Comparison of ENCODE assay signal across 8 cellular contexts in genomic region chr3:125836141-125836551, GRCh38.
DNase-seq lines count a peak whose midpoint lies in the region; ATAC-seq and TF ChIP-seq lines count a peak whose summit lies in the region.
"Not testable (repeated sequence)": the region's sequence is repeated elsewhere in the genome, so short reads cannot be mapped to it uniquely, and the experiment has no call there.

No MANE protein-coding gene starts in this region.

- peak overlapping the region; percentile 50 for H3K4me2 ChIP-seq in hepatocyte
- H3K4me2 ChIP-seq in neural progenitor cell: peak overlapping the region; percentile 55

- not testable (repeated sequence) for ATAC-seq in activated T-cell treated with anti-CD3 and anti-CD28 coated beads, Interleukin-2, amount 50 U/mL, for 72 hours (replicated peaks in 1 of 2)

- intact Hi-C loops in thyroid gland (cut with DNase I): not testable (repeated sequence)

- H3K36me3 ChIP-seq in duodenal mucosa (ENCODE audit: control insufficient read depth in 1 of 2, insufficient read depth in 2 of 2, low read length in 2 of 2); hepatocyte (replicated peaks; ENCODE audit: insufficient read depth, low read depth); neural progenitor cell; thyroid gland: not testable (repeated sequence)

- WGBS in hepatocyte (ENCODE audit: low lambda C conversion rate, missing lambda C conversion rate): 24% methylated on average over 11 of the region's 11 CpGs
- 18 to 20% methylated on average over 11 of the region's 11 CpGs for WGBS in thyroid gland, 2 donors

- not testable (repeated sequence) for H4K20me1 ChIP-seq in hepatocyte (ENCODE audit: insufficient read depth, poor library complexity, severe bottlenecking); neural progenitor cell (ENCODE audit: low read depth)

- not testable (repeated sequence) for H3K9me3 Mint-ChIP-seq in T-helper 2 cell treated with Interferon-gamma antibody and Interleukin-4, amounts not matched to agents 5 μg/mL and 100 μg/mL, for 36 hours; activated T-cell treated with anti-CD3 and anti-CD28 coated beads, Interleukin-2, amount 50 U/mL, for 72 hours; neural progenitor cell

- H3K4me3 ChIP-seq in GM12865 (ENCODE audit: low read depth, low read length) (peak overlapping the region; percentile 26), duodenal mucosa (ENCODE audit: low read depth in 1 of 2, low read length in 2 of 2) (peak overlapping the region; percentile 50 to 55)
- H3K4me3 ChIP-seq in hepatocyte; neural progenitor cell; thyroid gland (replicated peaks in 1 of 3): not testable (repeated sequence)

- H3K4me1 Mint-ChIP-seq in T-helper 2 cell treated with Interferon-gamma antibody and Interleukin-4, amounts not matched to agents 5 μg/mL and 100 μg/mL, for 36 hours (ENCODE audit: low read depth): not testable (repeated sequence)
- H3K4me1 Mint-ChIP-seq in activated T-cell treated with anti-CD3 and anti-CD28 coated beads, Interleukin-2, amount 50 U/mL, for 72 hours (ENCODE audit: low read depth): peaks cover 14% of the 10 kb centered on the region
- H3K4me1 Mint-ChIP-seq in neural progenitor cell: peaks cover 50% of the 10 kb centered on the region

- H3K4me3 Mint-ChIP-seq in T-helper 2 cell treated with Interferon-gamma antibody and Interleukin-4, amounts not matched to agents 5 μg/mL and 100 μg/mL, for 36 hours: not testable (repeated sequence)
- peak overlapping the region; percentile 43 to 87 for H3K4me3 Mint-ChIP-seq in activated T-cell treated with anti-CD3 and anti-CD28 coated beads, Interleukin-2, amount 50 U/mL, for 72 hours
- H3K4me3 Mint-ChIP-seq in neural progenitor cell: peak overlapping the region; percentile 8

- H3K27me3 ChIP-seq in duodenal mucosa (ENCODE audit: control insufficient read depth in 1 of 2, insufficient read depth in 2 of 2, low read length in 2 of 2); hepatocyte; neural progenitor cell; thyroid gland: not testable (repeated sequence)

- H3K9me2 ChIP-seq in hepatocyte (replicated peaks; ENCODE audit: insufficient read depth): not testable (repeated sequence)

- H3K9me3 ChIP-seq in duodenal mucosa (ENCODE audit: control insufficient read depth in 1 of 2, low read length in 2 of 2); hepatocyte (ENCODE audit: low read depth); neural progenitor cell (ENCODE audit: low read depth); thyroid gland: not testable (repeated sequence)

- H3F3A ChIP-seq in neural progenitor cell (ENCODE audit: low read depth): not testable (repeated sequence)

- H3K9ac ChIP-seq in duodenal mucosa (ENCODE audit: low read depth in 1 of 2, low read length in 2 of 2); neural progenitor cell: not testable (repeated sequence)

- H3K79me2 ChIP-seq in hepatocyte; neural progenitor cell (ENCODE audit: low read depth): not testable (repeated sequence)

- TF ChIP-seq POLR2A in thyroid gland (IDR thresholded peaks at IDR 0.05): not testable (repeated sequence)

- H3K27me3 Mint-ChIP-seq in T-helper 2 cell treated with Interferon-gamma antibody and Interleukin-4, amounts not matched to agents 5 μg/mL and 100 μg/mL, for 36 hours (ENCODE audit: low read depth); activated T-cell treated with anti-CD3 and anti-CD28 coated beads, Interleukin-2, amount 50 U/mL, for 72 hours (ENCODE audit: low read depth); neural progenitor cell (ENCODE audit: insufficient read depth, low read depth): not testable (repeated sequence)

- H3K27ac Mint-ChIP-seq in T-helper 2 cell treated with Interferon-gamma antibody and Interleukin-4, amounts not matched to agents 5 μg/mL and 100 μg/mL, for 36 hours: not testable (repeated sequence)
- peak overlapping the region; percentile 29 for H3K27ac Mint-ChIP-seq in activated T-cell treated with anti-CD3 and anti-CD28 coated beads, Interleukin-2, amount 50 U/mL, for 72 hours
- H3K27ac Mint-ChIP-seq in neural progenitor cell: peak overlapping the region; percentile 97

- peak; percentile 69 for DNase-seq in GM12865 (ENCODE audit: low read depth)
- DNase-seq in NCI-H2029 (lab: John Stamatoyannopoulos, UW): peak; percentile 63
- peak; percentile 8 for DNase-seq in T-helper 2 cell treated with Interferon-gamma antibody and Interleukin-4, amounts not matched to agents 5 μg/mL and 100 μg/mL, for 36 hours (ENCODE audit: low spot score)
- DNase-seq in activated T-cell treated with anti-CD3 and anti-CD28 coated beads, Interleukin-2, amount 50 U/mL, for 72 hours: peak; percentile 19 to 21
- peak; percentile 66 for DNase-seq in hepatocyte (ENCODE audit: low spot score)
- peak; percentile 52 for DNase-seq in neural progenitor cell (ENCODE audit: low spot score)
- peak; percentile 59 for DNase-seq in thyroid gland

- not testable (repeated sequence) for H3K36me3 Mint-ChIP-seq in T-helper 2 cell treated with Interferon-gamma antibody and Interleukin-4, amounts not matched to agents 5 μg/mL and 100 μg/mL, for 36 hours (ENCODE audit: low read depth); activated T-cell treated with anti-CD3 and anti-CD28 coated beads, Interleukin-2, amount 50 U/mL, for 72 hours (ENCODE audit: insufficient read depth in 2 of 2)
- H3K36me3 Mint-ChIP-seq in neural progenitor cell: peaks cover 11% of the 10 kb centered on the region

- not testable (repeated sequence) for TF ChIP-seq CTCF in GM12865 (IDR thresholded peaks at IDR 0.05; ENCODE audit: insufficient read depth, low read depth, low read length, missing control alignments); hepatocyte (IDR thresholded peaks at IDR 0.05; ENCODE audit: poor library complexity); neural progenitor cell (IDR thresholded peaks at IDR 0.05); thyroid gland (IDR thresholded peaks at IDR 0.05)

- H3K27ac ChIP-seq in duodenal mucosa (ENCODE audit: low read depth, low read length); neural progenitor cell; thyroid gland: not testable (repeated sequence)
- peak overlapping the region; percentile 69 for H3K27ac ChIP-seq in hepatocyte

- not testable (repeated sequence) for H3K4me1 ChIP-seq in duodenal mucosa (ENCODE audit: control insufficient read depth in 1 of 2, insufficient read depth in 2 of 2, low read length in 2 of 2); neural progenitor cell; thyroid gland
- H3K4me1 ChIP-seq in hepatocyte (ENCODE audit: insufficient read depth): peaks cover 18% of the 10 kb centered on the region

- not testable (repeated sequence) for H2AFZ ChIP-seq in hepatocyte; neural progenitor cell (replicated peaks)

Comparison
In these comparisons a context has a peak if more than half of its experiments do, and no peak if none do; other contexts are left out.
1. DNase-seq: peak in every context shown above with its lines; median percentile 69 in GM12865; 66 in hepatocyte; 63 in NCI-H2029; 59 in thyroid gland; 52 in neural progenitor cell; 20 in activated T-cell treated with anti-CD3 and anti-CD28 coated beads, Interleukin-2, amount 50 U/mL, for 72 hours; 8 in T-helper 2 cell treated with Interferon-gamma antibody and Interleukin-4, amounts not matched to agents 5 μg/mL and 100 μg/mL, for 36 hours.